Comparison of ENCODE assay signal across 19 cellular contexts in genomic region chr11:104476454-104476853, GRCh38.
"Had no signal": no experiment of that assay in that cellular context is flagged by ENCODE, and none has a peak within 500 bp of the region (broad histone marks: within the 10 kb centered on the region; RNA-seq: fewer than 3 reads in every experiment).

No MANE protein-coding gene starts in this region.

- H3K4me3 ChIP-seq: SJSA1, SK-N-MC had no signal

- DNase-seq: KBM-7, NCI-H1092, NCI-H1105 treated with DMSO at 0.1 percent for 48 hours, NCI-H1436, NCI-H187, NCI-H2029, NCI-H2081 treated with DMSO at 0.1 percent for 48 hours, NCI-H2171, NCI-H226, NCI-H446, NCI-H510A, NCI-H524 treated with DMSO at 0.1 percent for 48 hours, NCI-H69, NCI-H774, Right ventricle myocardium superior, RPMI8226, SIG-M5 had no signal
